In genomic region chr16:46961373-46962353, GRCh38 we compare ENCODE assay signal across 10 cellular contexts. TPM values are rescaled to one million over a fixed set of nuclear protein-coding genes. Genes with fewer than 3 reads are reported as not detected.
DNase-seq lines count a peak whose midpoint lies in the region; FAIRE-seq and TF ChIP-seq lines count a peak whose summit lies in the region.
"Had no signal": no experiment of that assay in that cellular context is flagged by ENCODE, and none has a peak within 500 bp of the region (broad histone marks: within the 10 kb centered on the region; RNA-seq: fewer than 3 reads in every experiment).

No MANE protein-coding gene starts in this region.

- H3K4me3 Mint-ChIP-seq in activated CD4-positive, alpha-beta T cell treated with anti-CD3 and anti-CD28 coated beads, Interleukin-2, amount 10 ng/mL, durations not matched to agents 24 days and 14 days: no peak overlapping the region

- H3K27ac Mint-ChIP-seq in activated CD4-positive, alpha-beta T cell treated with anti-CD3 and anti-CD28 coated beads, Interleukin-2, amount 10 ng/mL, durations not matched to agents 24 days and 14 days: peak overlapping the region; percentile 73

- DNase-seq in activated CD4-positive, alpha-beta T cell treated with anti-CD3 and anti-CD28 coated beads, Interleukin-2, amount 10 ng/mL, durations not matched to agents 24 days and 14 days: no peak
- no peak for DNase-seq in activated CD4-positive, alpha-beta T cell treated with anti-CD3 and anti-CD28 coated beads, Interleukin-2, amount 50 U/mL, for 4 hours
- DNase-seq in NOMO-1 (lab: John Stamatoyannopoulos, UW; ENCODE audit: unreplicated experiment in 2 of 2): peak; percentile 70 to 80
- peak; percentile 31 for DNase-seq in central memory CD4-positive, alpha-beta T cell
- peak; percentile 15 for DNase-seq in stimulated activated CD8-positive, alpha-beta memory T cell treated with anti-CD3 and anti-CD28 coated beads, Interleukin-12 subunit alpha, Interleukin-12 subunit beta, amount 100 ng/mL, for 1 hour (ENCODE audit: low read depth)
- DNase-seq in HuH-7 (ENCODE audit: low spot score): no peak
- no peak for DNase-seq in H54 (ENCODE audit: insufficient read length, low spot score)
- no peak for DNase-seq in H4 (ENCODE audit: low spot score)
- DNase-seq: small intestine had no signal

- peaks cover 18% of the 10 kb centered on the region for H3K4me1 Mint-ChIP-seq in activated CD4-positive, alpha-beta T cell treated with anti-CD3 and anti-CD28 coated beads, Interleukin-2, amount 10 ng/mL, durations not matched to agents 24 days and 14 days

- intact Hi-C loops in activated CD4-positive, alpha-beta T cell treated with anti-CD3 and anti-CD28 coated beads, Interleukin-2, amount 10 ng/mL, durations not matched to agents 24 days and 14 days (cut with micrococcal nuclease): loop anchor here (1.0 kb wide), 1 partner anchor 11 kb away; no protein-coding TSS in a partner anchor

- no peaks in the 10 kb centered on the region for H3K9me3 Mint-ChIP-seq in activated CD4-positive, alpha-beta T cell treated with anti-CD3 and anti-CD28 coated beads, Interleukin-2, amount 10 ng/mL, durations not matched to agents 24 days and 14 days

- TF ChIP-seq POLR2A in H54 (IDR thresholded peaks at IDR 0.05; ENCODE audit: low read depth, low read length): no peak

- no peak for FAIRE-seq in H54 (lab: Jason Lieb, UNC)
- FAIRE-seq: A204.1, small intestine had no signal

- peaks cover 65% of the 10 kb centered on the region for H3K36me3 Mint-ChIP-seq in activated CD4-positive, alpha-beta T cell treated with anti-CD3 and anti-CD28 coated beads, Interleukin-2, amount 10 ng/mL, durations not matched to agents 24 days and 14 days (ENCODE audit: low read depth)

- H3K27me3 Mint-ChIP-seq in activated CD4-positive, alpha-beta T cell treated with anti-CD3 and anti-CD28 coated beads, Interleukin-2, amount 10 ng/mL, durations not matched to agents 24 days and 14 days: no peaks in the 10 kb centered on the region

RNA-seq across cellular contexts. Expression of gene DNAJA2, which starts 11.8 kb away (rescaled TPM):
- 81.7 and 84.2 TPM in 2 replicates for total RNA-seq in activated CD4-positive, alpha-beta T cell treated with anti-CD3 and anti-CD28 coated beads, Interleukin-2, amount 10 ng/mL, durations not matched to agents 24 days and 14 days
- total RNA-seq in H4 (2014; rRNA removed; shearing (Covaris generic)): 81.2 and 84.7 TPM in 2 replicates

Comparison
In these comparisons a context has a peak if more than half of its experiments do, and no peak if none do; other contexts are left out.
1. DNase-seq: peak in NOMO-1 (2 of 2), central memory CD4-positive, alpha-beta T cell (single experiment) and stimulated activated CD8-positive, alpha-beta memory T cell treated with anti-CD3 and anti-CD28 coated beads, Interleukin-12 subunit alpha, Interleukin-12 subunit beta, amount 100 ng/mL, for 1 hour (single experiment); none in activated CD4-positive, alpha-beta T cell treated with anti-CD3 and anti-CD28 coated beads, Interleukin-2, amount 10 ng/mL, durations not matched to agents 24 days and 14 days (single experiment), activated CD4-positive, alpha-beta T cell treated with anti-CD3 and anti-CD28 coated beads, Interleukin-2, amount 50 U/mL, for 4 hours (0 of 2), HuH-7 (single experiment), H54 (single experiment) and H4 (single experiment).